Comparison of ENCODE assay signal across 8 cellular contexts in the genomic region with DNA sequence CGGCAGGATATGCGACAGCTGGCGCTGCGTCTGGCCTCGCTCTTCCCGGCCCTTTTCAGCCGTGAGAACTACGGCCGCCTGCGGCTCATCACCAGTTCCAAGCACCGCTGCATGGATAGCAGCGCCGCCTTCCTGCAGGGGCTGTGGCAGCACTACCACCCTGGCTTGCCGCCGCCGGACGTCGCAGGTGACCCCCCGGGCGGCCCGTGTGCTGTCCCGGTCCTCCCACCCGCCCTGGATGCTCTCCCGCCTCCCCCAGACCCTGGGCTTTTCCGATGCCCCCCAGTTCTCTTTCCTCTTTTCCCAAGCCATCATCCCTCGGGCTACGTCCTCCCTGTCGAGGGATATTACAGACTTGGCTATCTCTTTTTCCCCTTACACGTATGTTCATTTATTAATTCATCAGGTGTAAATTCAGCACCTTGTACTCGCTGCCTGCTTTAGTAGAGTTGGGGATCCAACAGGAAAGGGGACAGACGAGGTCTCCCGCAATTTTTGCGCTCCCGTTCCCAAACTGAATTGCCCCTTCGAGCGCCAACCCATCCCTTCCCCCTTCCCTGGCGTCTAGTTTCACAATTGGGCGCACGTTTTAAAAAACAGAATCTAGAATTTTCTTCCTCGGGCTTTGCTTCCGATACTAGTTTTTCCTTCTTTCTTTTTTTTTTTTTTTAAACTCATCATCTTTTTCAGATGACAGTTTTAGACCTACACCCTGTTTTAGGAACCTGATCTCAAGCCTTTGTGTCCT. TPM values are rescaled to one million over a fixed set of nuclear protein-coding genes. Genes with fewer than 3 reads are reported as not detected.
A peak's percentile ranks its signal among the peaks of the same experiment; 100 is the strongest.
DNase-seq lines count a peak whose midpoint lies in the region; ATAC-seq, FAIRE-seq and TF ChIP-seq lines count a peak whose summit lies in the region.

No MANE protein-coding gene starts in this region.

- no peak overlapping the region for H2BK20ac ChIP-seq in H1 (ENCODE audit: low read length)

- intact Hi-C loops in A673 (cut with micrococcal nuclease; ENCODE audit: unreplicated experiment) = no loop called here

- H3K27me3 Mint-ChIP-seq in activated CD4-positive, alpha-beta memory T cell treated with anti-CD3 and anti-CD28 coated beads, Interleukin-2, amount 10 ng/mL, durations not matched to agents 7 days and 5 days = peaks cover 6% of the 10 kb centered on the region

- H3K9me3 Mint-ChIP-seq in activated CD4-positive, alpha-beta memory T cell treated with anti-CD3 and anti-CD28 coated beads, Interleukin-2, amount 10 ng/mL, durations not matched to agents 7 days and 5 days = no peaks in the 10 kb centered on the region

- POLR2A ChIA-PET in A673 (lab: Charles Lee; ENCODE audit: low non-redundant PET) = no interaction called here
- POLR2A ChIA-PET in activated CD4-positive, alpha-beta memory T cell treated with anti-CD3 and anti-CD28 coated beads, Interleukin-2, amount 10 ng/mL, durations not matched to agents 7 days and 5 days (lab: Charles Lee) = interaction anchor here (1.5 kb wide), 1 partner anchor 13 kb away, joined by 6 read pairs; no protein-coding TSS in a partner anchor
- POLR2A ChIA-PET in H1 (lab: Charles Lee; ENCODE audit: partially characterized antibody) = interaction anchor here (0.6 to 1.0 kb wide), 2 partner anchors 243 to 244 kb away, joined by 3 read pairs; no protein-coding TSS in a partner anchor

- CTCF ChIA-PET in A673 (lab: Charles Lee) = no interaction called here
- CTCF ChIA-PET in activated CD4-positive, alpha-beta memory T cell treated with anti-CD3 and anti-CD28 coated beads, Interleukin-2, amount 10 ng/mL, durations not matched to agents 7 days and 5 days (lab: Charles Lee) = interaction anchor here (0.6 to 1.5 kb wide), 5 partner anchors 12 to 917 kb away, joined by 3 to 5 read pairs (median 4); no protein-coding TSS in a partner anchor
- CTCF ChIA-PET in H1 (lab: Charles Lee; ENCODE audit: partially characterized antibody) = interaction anchor here (0.7 kb wide), 2 partner anchors 254 to 1502 kb away, joined by 3 read pairs; no protein-coding TSS in a partner anchor

- H2BK12ac ChIP-seq in H1 (ENCODE audit: low read depth, low read length) = no peak overlapping the region; the same call in 1 of the 2 replicates
- peak overlapping the region in 1 of 2 experiments; percentile 49 for H2BK12ac ChIP-seq in mesenchymal stem cell (ENCODE audit: low read length in 2 of 2)

- H4K20me1 ChIP-seq in H1 (replicated peaks in 1 of 2; ENCODE audit: control insufficient read depth in 1 of 2, insufficient read depth in 2 of 2, low read length in 2 of 2) = peaks cover 0 to 2% of the 10 kb centered on the region in 2 experiments

- H3K79me2 ChIP-seq in H1 (ENCODE audit: control insufficient read depth in 1 of 2, insufficient read depth in 2 of 2, low read length in 2 of 2) = peaks cover 0 to 30% of the 10 kb centered on the region in 2 experiments; a peak in 2 of 4 replicates

- peak overlapping the region; percentile 89 for H2AFZ ChIP-seq in H1 (ENCODE audit: low read length)
- H2AFZ ChIP-seq in mesenchymal stem cell (ENCODE audit: low read depth, low read length) = peak overlapping the region; percentile 88

- peak overlapping the region; percentile 72 for H3K56ac ChIP-seq in H1 (replicated peaks; ENCODE audit: insufficient read length, low read depth, low read length)

- peak overlapping the region; percentile 78 for H3K4me3 Mint-ChIP-seq in activated CD4-positive, alpha-beta memory T cell treated with anti-CD3 and anti-CD28 coated beads, Interleukin-2, amount 10 ng/mL, durations not matched to agents 7 days and 5 days

- H2AK5ac ChIP-seq in H1 (ENCODE audit: low read depth, low read length) (no peak overlapping the region), mesenchymal stem cell (ENCODE audit: low read length, severe bottlenecking) (no peak overlapping the region)

- no peaks in the 10 kb centered on the region for H3K9me3 ChIP-seq in A673 (ENCODE audit: low read depth, low read length, poor library complexity, severe bottlenecking)
- H3K9me3 ChIP-seq in H1 (ENCODE audit: insufficient read depth in 2 of 2, low read depth in 1 of 2, low read length in 1 of 2) = no peaks in the 10 kb centered on the region
- H3K9me3 ChIP-seq in mesenchymal stem cell (ENCODE audit: control insufficient read depth, low read length) = no peaks in the 10 kb centered on the region

- peak overlapping the region; percentile 92 to 95 for H3K4me2 ChIP-seq in H1 (ENCODE audit: insufficient read depth in 1 of 2, low read depth in 2 of 2, low read length in 2 of 2)
- H3K4me2 ChIP-seq in mesenchymal stem cell (ENCODE audit: low read length, poor library complexity, severe bottlenecking) = peak overlapping the region; percentile 96

- H2BK15ac ChIP-seq in H1 (ENCODE audit: low read length) (peak overlapping the region; percentile 22; the same call in 1 of the 2 replicates), mesenchymal stem cell (ENCODE audit: low read depth, poor library complexity, severe bottlenecking) (peak overlapping the region; percentile 77)

- H2BK5ac ChIP-seq in H1 (ENCODE audit: low read depth, low read length) (peak overlapping the region; percentile 83), mesenchymal stem cell (ENCODE audit: low read depth, low read length, poor library complexity, severe bottlenecking) (no peak overlapping the region)

- H3K27ac ChIP-seq in A673 (ENCODE audit: low read depth, low read length, poor library complexity, severe bottlenecking) (no peak overlapping the region), H1 (ENCODE audit: low read depth, low read length) (peak overlapping the region; percentile 20; the same call in 1 of the 2 replicates), mesenchymal stem cell (ENCODE audit: low read length, poor library complexity, severe bottlenecking) (no peak overlapping the region)

- H2BK120ac ChIP-seq in H1 (replicated peaks; ENCODE audit: low read depth, low read length) (no peak overlapping the region), mesenchymal stem cell (ENCODE audit: low read depth, low read length) (no peak overlapping the region)

- WGBS in H1 (ENCODE audit: extremely low coverage in 1 of 2, insufficient coverage in 1 of 2, insufficient read length in 1 of 2, insufficient replicate concordance in 2 of 2, low coverage in 1 of 2, low lambda C conversion rate in 2 of 2, missing lambda C conversion rate in 1 of 2), 2 experiments = 1% methylated on average over 17 of the region's 41 CpGs; no CpG with 5 or more reads in 1 of the 2 experiments
- under 1% methylated on average over 39 of the region's 41 CpGs for WGBS in mesenchymal stem cell

- TF ChIP-seq CTCF in A673 (conservative IDR thresholded peaks at IDR 0.05; ENCODE audit: low read depth, low read length) (peak; percentile 66), GM13977 (IDR thresholded peaks at IDR 0.05; ENCODE audit: extremely low read depth, insufficient read depth, missing control alignments) (peak; percentile 70), H1 (IDR thresholded peaks at IDR 0.05; ENCODE audit: control extremely low read depth in 1 of 3, insufficient read depth in 1 of 3, low read depth in 1 of 3, low read length in 3 of 3) (peak; percentile 61 to 77 (median 71))

- no peak for TF ChIP-seq EP300 in H1 (IDR thresholded peaks at IDR 0.05; ENCODE audit: borderline replicate concordance in 1 of 2, low read depth in 2 of 2, low read length in 2 of 2)

- FAIRE-seq in H1 (lab: Jason Lieb, UNC) = no peak

- H3K4ac ChIP-seq in H1 (replicated peaks; ENCODE audit: insufficient read length, low read depth, low read length) (no peak overlapping the region), mesenchymal stem cell (ENCODE audit: low read depth in 1 of 2, low read length in 2 of 2) (no peak overlapping the region)

- H3K79me1 ChIP-seq in H1 (ENCODE audit: low read depth, low read length) (no peaks in the 10 kb centered on the region), mesenchymal stem cell (replicated peaks; ENCODE audit: low read length, poor library complexity, severe bottlenecking) (peaks cover 6% of the 10 kb centered on the region)

- H3K4me3 ChIP-seq in A673 (ENCODE audit: low read depth, low read length, poor library complexity, severe bottlenecking) (peak overlapping the region; percentile 91), H1 (ENCODE audit: extremely low read depth in 1 of 4, insufficient read depth in 2 of 4, low read depth in 3 of 4, low read length in 4 of 4) (peak overlapping the region; percentile 78 to 92 (median 92)), mesenchymal stem cell (ENCODE audit: insufficient read depth in 1 of 2, low read depth in 1 of 2, low read length in 2 of 2) (peak overlapping the region; percentile 86 to 97)

- H3K9ac ChIP-seq in H1 (replicated peaks in 1 of 4; ENCODE audit: extremely low read depth in 1 of 4, low read depth in 3 of 4, low read length in 3 of 4) (peak overlapping the region; percentile 13 to 76 (median 74)), mesenchymal stem cell (ENCODE audit: low read length) (peak overlapping the region; percentile 94)

- in situ Hi-C loops in GM13977 (cut with MboI; ENCODE audit: low pct_unique_long_range_greater_than_20kb, low sequenced_read_pairs, unreplicated experiment) = no loop called here

- no peaks in the 10 kb centered on the region for H3K27me3 ChIP-seq in A673 (replicated peaks; ENCODE audit: insufficient read depth, low read depth, low read length, poor library complexity)
- no peaks in the 10 kb centered on the region for H3K27me3 ChIP-seq in H1 (replicated peaks in 1 of 4; ENCODE audit: control insufficient read depth in 3 of 4, extremely low read depth in 1 of 4, insufficient read depth in 3 of 4, low read length in 3 of 4)
- H3K27me3 ChIP-seq in mesenchymal stem cell (ENCODE audit: control insufficient read depth in 1 of 2, insufficient read depth in 1 of 2, low read length in 2 of 2) = no peaks in the 10 kb centered on the region

- H4K5ac ChIP-seq in H1 (ENCODE audit: insufficient read length, low read depth, low read length) = no peak overlapping the region

- H3K23ac ChIP-seq in H1 (ENCODE audit: insufficient read length) (no peak overlapping the region), mesenchymal stem cell (ENCODE audit: low read length in 2 of 2) (no peak overlapping the region)

- H3K27ac Mint-ChIP-seq in activated CD4-positive, alpha-beta memory T cell treated with anti-CD3 and anti-CD28 coated beads, Interleukin-2, amount 10 ng/mL, durations not matched to agents 7 days and 5 days = peak overlapping the region; percentile 38

- peak overlapping the region; percentile 51 for H3K18ac ChIP-seq in H1 (ENCODE audit: extremely low read depth, low read length)
- H3K18ac ChIP-seq in mesenchymal stem cell (ENCODE audit: low read depth in 1 of 2, low read length in 2 of 2) = peak overlapping the region; percentile 73 to 90

- H3K4me1 ChIP-seq in A673 (ENCODE audit: insufficient read depth, low read length, poor library complexity, severe bottlenecking) (peaks cover 6% of the 10 kb centered on the region), H1 (replicated peaks in 1 of 4; ENCODE audit: control insufficient read depth in 3 of 4, insufficient read depth in 4 of 4, low read length in 3 of 4) (no peaks in the 10 kb centered on the region; a peak in 1 of 7 replicates), mesenchymal stem cell (ENCODE audit: control insufficient read depth, insufficient read depth, low read depth, low read length) (no peaks in the 10 kb centered on the region)

- peaks cover 31% of the 10 kb centered on the region for H3K4me1 Mint-ChIP-seq in activated CD4-positive, alpha-beta memory T cell treated with anti-CD3 and anti-CD28 coated beads, Interleukin-2, amount 10 ng/mL, durations not matched to agents 7 days and 5 days

- H3K14ac ChIP-seq in H1 (ENCODE audit: insufficient read length) (no peak overlapping the region), mesenchymal stem cell (ENCODE audit: low read length in 2 of 2) (peak overlapping the region in 1 of 2 experiments; percentile 5)

- no peak for TF ChIP-seq POLR2A in H1 (IDR thresholded peaks at IDR 0.05; ENCODE audit: control extremely low read depth in 1 of 2, low read depth in 2 of 2, low read length in 2 of 2)

- peaks cover 11% of the 10 kb centered on the region for H3K23me2 ChIP-seq in H1 (ENCODE audit: low read depth, low read length)

- peak overlapping the region; percentile 46 for H4K91ac ChIP-seq in H1 (replicated peaks; ENCODE audit: insufficient read length, low read length)
- peak overlapping the region; percentile 65 for H4K91ac ChIP-seq in mesenchymal stem cell (ENCODE audit: low read length)

- H4K8ac ChIP-seq in H1 (ENCODE audit: extremely low read depth, insufficient read depth, low read length) (peak overlapping the region; percentile 93), mesenchymal stem cell (ENCODE audit: low read length) (peak overlapping the region; percentile 83)

- peak; percentile 61 to 72 for TF ChIP-seq RAD21 in H1 (IDR thresholded peaks at IDR 0.05 in 1 of 2, conservative IDR thresholded peaks at IDR 0.05 in 1 of 2; ENCODE audit: low read depth in 2 of 2, low read length in 2 of 2)

- peaks cover 9% of the 10 kb centered on the region for H3K36me3 Mint-ChIP-seq in activated CD4-positive, alpha-beta memory T cell treated with anti-CD3 and anti-CD28 coated beads, Interleukin-2, amount 10 ng/mL, durations not matched to agents 7 days and 5 days (ENCODE audit: low read depth)

- BruUV-seq in A673 (replicated peaks; lab: Mats Ljungman, UMichigan) = no TSS peak

- DNase-seq in A673 (ENCODE audit: low spot score) = peak; percentile 61
- peak; percentile 66 for DNase-seq in GM13977 (ENCODE audit: low spot score)
- peak; percentile 12 for DNase-seq in NCI-H1694 treated with DMSO at 0.1 percent for 48 hours (lab: John Stamatoyannopoulos, UW)
- DNase-seq in activated CD4-positive, alpha-beta memory T cell treated with anti-CD3 and anti-CD28 coated beads, Interleukin-2, amount 10 ng/mL, durations not matched to agents 7 days and 5 days = peak; percentile 55
- no peak for DNase-seq in H1 (ENCODE audit: low read depth in 1 of 2, low spot score in 2 of 2)
- peak; percentile 77 for DNase-seq in mesenchymal stem cell
- DNase-seq in stimulated activated CD8-positive, alpha-beta memory T cell treated with anti-CD3 and anti-CD28 coated beads, Interleukin-15, amount 100 ng/mL, for 48 hours (ENCODE audit: low read depth in 2 of 2) = peak; percentile 32 to 40

- ATAC-seq in HG02870 (IDR thresholded peaks at IDR 0.05; ENCODE audit: unreplicated experiment) = peak; percentile 49

- H3K36me3 ChIP-seq in A673 (ENCODE audit: insufficient read depth, low read length, poor library complexity, severe bottlenecking) = peaks cover 4% of the 10 kb centered on the region
- H3K36me3 ChIP-seq in H1 (ENCODE audit: control insufficient read depth in 2 of 4, insufficient read depth in 4 of 4, low read length in 3 of 4) = peaks cover 0 to 24% (median 6%) of the 10 kb centered on the region in 4 experiments; a peak in 3 of 8 replicates
- H3K36me3 ChIP-seq in mesenchymal stem cell (ENCODE audit: control insufficient read depth in 1 of 2, insufficient read depth in 2 of 2, low read depth in 1 of 2, low read length in 2 of 2) = peaks cover 0 to 19% of the 10 kb centered on the region in 2 experiments

RNA-seq across cellular contexts. Expression of gene MINPP1, which starts 0.8 kb away (rescaled TPM):
- 13.5 and 15.2 TPM in 2 replicates for total RNA-seq in A673 (2021)
- total RNA-seq in activated CD4-positive, alpha-beta memory T cell treated with anti-CD3 and anti-CD28 coated beads, Interleukin-2, amount 10 ng/mL, durations not matched to agents 7 days and 5 days = 10 to 100 TPM; 11.0 to 11.4 TPM
- 26.1 and 27.2 TPM in 2 replicates for total RNA-seq in H1 (2021; fragmentation: NEBNext Ultra II Directional; extraction: Animal tissue kit (Norgen Biotek cat#: 25700))
- polyA plus RNA-seq in H1 (2011; rRNA removed) = 13.6 and 14.5 TPM in 2 replicates
- polyA plus RNA-seq in H1 (2011; cell fraction: cytosol; rRNA removed) = 12.0 TPM
- polyA plus RNA-seq in H1 (2011; cell fraction: nucleus; rRNA removed) = 10.5 TPM
- 15.1 to 20.2 TPM (median 16.6 TPM) in 4 replicates for polyA plus RNA-seq in H1 (2012, experiment 1 of 2)
- 4.4 TPM for polyA plus RNA-seq in H1 (2012, experiment 2 of 2)
- polyA plus RNA-seq in H1 (2013, experiment 1 of 2) = 33.9 TPM
- polyA plus RNA-seq in H1 (2013, experiment 2 of 2) = 38.0 TPM
- polyA minus RNA-seq in H1 (2011; rRNA and poly(A)+ RNA removed) = 6.5 and 9.3 TPM in 2 replicates
- polyA minus RNA-seq in H1 (2011; cell fraction: cytosol; rRNA and poly(A)+ RNA removed) = 11.6 TPM
- polyA minus RNA-seq in H1 (2011; cell fraction: nucleus; rRNA and poly(A)+ RNA removed) = 18.9 TPM
- polyA plus RNA-seq in mesenchymal stem cell (2013, experiment 1 of 2) = 28.8 TPM
- 34.2 TPM for polyA plus RNA-seq in mesenchymal stem cell (2013, experiment 2 of 2)

Comparison
In these comparisons a context has a peak if more than half of its experiments do, and no peak if none do; other contexts are left out.
1. DNase-seq: peak in A673 (single experiment), GM13977 (single experiment), NCI-H1694 treated with DMSO at 0.1 percent for 48 hours (single experiment), activated CD4-positive, alpha-beta memory T cell treated with anti-CD3 and anti-CD28 coated beads, Interleukin-2, amount 10 ng/mL, durations not matched to agents 7 days and 5 days (single experiment), mesenchymal stem cell (single experiment) and stimulated activated CD8-positive, alpha-beta memory T cell treated with anti-CD3 and anti-CD28 coated beads, Interleukin-15, amount 100 ng/mL, for 48 hours (2 of 2); none in H1 (0 of 2).
2. Peak in every context shown above with its lines, with median percentiles within 50 percentile points of each other: H3K4me3 ChIP-seq and CTCF ChIP-seq.